ENCODE assay signal across 24 cellular contexts in genomic region chr7:118949031-118949430, GRCh38.
A peak's percentile ranks its signal among the peaks of the same experiment; 100 is the strongest.
DNase-seq lines count a peak whose midpoint lies in the region; TF ChIP-seq lines count a peak whose summit lies in the region.
"Had no signal": no experiment of that assay in that cellular context is flagged by ENCODE, and none has a peak within 500 bp of the region (broad histone marks: within the 10 kb centered on the region; RNA-seq: fewer than 3 reads in every experiment).

No MANE protein-coding gene starts in this region.

- POLR2A ChIA-PET in GM10248 (lab: Yijun Ruan, JAX): no interaction called here

- no peaks in the 10 kb centered on the region for H3K4me1 ChIP-seq in BE2C
- H3K4me1 ChIP-seq: ascending aorta, pancreas, Peyer's patch, sigmoid colon, SJSA1, uterus had no signal

- H3K36me3 ChIP-seq in WERI-Rb-1: no peaks in the 10 kb centered on the region
- no peaks in the 10 kb centered on the region for H3K36me3 ChIP-seq in BE2C
- H3K36me3 ChIP-seq: ascending aorta, pancreas, Peyer's patch, sigmoid colon, SJSA1, uterus had no signal

- CTCF ChIA-PET in GM10248 (lab: Yijun Ruan, JAX): no interaction called here

- peak; percentile 0 for DNase-seq in ELR (ENCODE audit: low read depth)
- DNase-seq in NCI-H226: peak; percentile 2
- peak; percentile 19 for DNase-seq in epithelial cell of proximal tubule (ENCODE audit: low read depth)
- peak; percentile 26 for DNase-seq in non-pigmented ciliary epithelial cell (ENCODE audit: low read depth)
- no peak for DNase-seq in WERI-Rb-1
- no peak for DNase-seq in GM10248 (ENCODE audit: extremely low spot score)
- no peak for DNase-seq in BE2C
- DNase-seq: activated CD4-positive, alpha-beta T cell treated with anti-CD3 and anti-CD28 coated beads, Interleukin-2, amount 50 U/mL, for 1 hour; CD4-positive, alpha-beta T cell; DMS79; effector memory CD4-positive, alpha-beta T cell; left ventricle myocardium superior; NCI-H1105; NCI-H2081; NCI-H524; pancreas; Peyer's patch; sigmoid colon; substantia nigra; T-helper 17 cell; uterus had no signal

- no peaks in the 10 kb centered on the region for H3K27me3 ChIP-seq in WERI-Rb-1 (ENCODE audit: insufficient read depth, low read depth, severe bottlenecking)
- no peaks in the 10 kb centered on the region for H3K27me3 ChIP-seq in BE2C
- H3K27me3 ChIP-seq: ascending aorta, pancreas, Peyer's patch, sigmoid colon, SJSA1, uterus had no signal

- H3K4me3 ChIP-seq in epithelial cell of proximal tubule (ENCODE audit: low read depth, low read length): no peak overlapping the region
- H3K4me3 ChIP-seq in WERI-Rb-1 (ENCODE audit: low read depth, low read length): no peak overlapping the region
- H3K4me3 ChIP-seq in BE2C (ENCODE audit: low read depth, low read length): no peak overlapping the region
- H3K4me3 ChIP-seq: ascending aorta, pancreas, Peyer's patch, sigmoid colon, SJSA1, uterus had no signal

- TF ChIP-seq CTCF in epithelial cell of proximal tubule (conservative IDR thresholded peaks at IDR 0.05; ENCODE audit: low read depth, low read length) (no peak), WERI-Rb-1 (IDR thresholded peaks at IDR 0.05; ENCODE audit: low read depth, low read length) (no peak), GM10248 (IDR thresholded peaks at IDR 0.05; ENCODE audit: control extremely low read depth, extremely low read depth, low read depth, missing control alignments) (no peak), BE2C (IDR thresholded peaks at IDR 0.05; ENCODE audit: low read depth, low read length) (no peak)

- H3K27ac ChIP-seq in WERI-Rb-1: no peak overlapping the region
- H3K27ac ChIP-seq: ascending aorta, pancreas, Peyer's patch, sigmoid colon, SJSA1, uterus, VCaP had no signal

- H3K9me3 ChIP-seq in WERI-Rb-1 (ENCODE audit: severe bottlenecking) (no peaks in the 10 kb centered on the region), BE2C (no peaks in the 10 kb centered on the region)
- H3K9me3 ChIP-seq: pancreas, Peyer's patch, sigmoid colon, SJSA1, uterus had no signal

Comparison
In these comparisons a context has a peak if more than half of its experiments do, and no peak if none do; other contexts are left out.
1. DNase-seq: peak in ELR (single experiment), NCI-H226 (single experiment), epithelial cell of proximal tubule (single experiment) and non-pigmented ciliary epithelial cell (single experiment); none in WERI-Rb-1 (single experiment), GM10248 (single experiment) and BE2C (single experiment).